ENCODE assay signal across 29 cellular contexts in the genomic region with DNA sequence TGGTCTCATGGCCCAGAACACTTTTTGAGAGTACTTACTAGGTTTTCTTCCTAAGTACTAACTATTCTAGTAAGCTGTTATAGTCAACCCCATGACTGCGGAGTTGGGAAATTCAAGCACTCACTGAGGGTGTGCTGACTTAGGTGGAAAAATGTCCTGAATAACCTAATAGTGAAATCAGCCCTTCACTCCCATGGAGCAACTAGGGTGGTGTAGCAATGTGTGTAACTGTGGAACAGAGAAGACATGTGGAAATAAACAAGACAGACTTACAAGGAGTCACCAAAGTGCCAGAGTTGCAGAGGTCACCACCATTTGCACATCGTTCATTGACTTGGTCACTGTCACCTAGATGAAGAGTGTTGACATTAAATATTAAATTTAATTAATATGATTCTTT. TPM values are rescaled to one million over a fixed set of nuclear protein-coding genes. Genes with fewer than 3 reads are reported as not detected.
"Had no signal": no experiment of that assay in that cellular context is flagged by ENCODE, and none has a peak within 500 bp of the region (broad histone marks: within the 10 kb centered on the region; RNA-seq: fewer than 3 reads in every experiment).

No MANE protein-coding gene starts in this region.

- H3K27ac ChIP-seq: ovary, right atrium auricular region, right lobe of liver, thyroid gland, transverse colon, uterus had no signal

- H3K4me3 ChIP-seq: left lung, lung, ovary, right atrium auricular region, right lobe of liver, smooth muscle cell, thyroid gland, transverse colon, uterus had no signal

- H3K36me3 ChIP-seq: left lung, ovary, right atrium auricular region, right lobe of liver, thyroid gland, transverse colon, uterus had no signal

- H3K27me3 ChIP-seq: left lung, ovary, right atrium auricular region, right lobe of liver, thyroid gland, transverse colon, uterus had no signal

- ATAC-seq: left colon; left lung; naive thymus-derived CD4-positive, alpha-beta T cell; natural killer cell treated with Interleukin-12 subunit alpha and Interleukin-12 subunit beta and Interleukin-15 and Interleukin-18, amount 100 ng/mL, for 72 hours; stimulated activated memory B cell treated with anti-CD40 and anti-IgM and Interleukin-4, amounts not matched to agents 10 μg/mL and 1 μg/mL and 100 μg/mL, for 72 hours; stimulated activated naive CD8-positive, alpha-beta T cell treated with anti-CD3 and anti-CD28 coated beads, Interleukin-15, amount 100 ng/mL, for 72 hours had no signal

- H3K4me1 ChIP-seq: right atrium auricular region, thyroid gland, transverse colon, uterus had no signal

- H3K9me3 ChIP-seq: left lung, ovary, right atrium auricular region, right lobe of liver, thyroid gland, transverse colon, uterus had no signal

- DNase-seq: hypothalamus; immature natural killer cell; kidney; left colon; left lung; mesendoderm; naive thymus-derived CD4-positive, alpha-beta T cell; ovary; right lobe of liver; stimulated activated CD4-positive, alpha-beta T cell treated with anti-CD3 and anti-CD28 coated beads, Interleukin-1b, Interleukin-23, amount 100 ng/mL, for 48 hours; stimulated activated CD4-positive, alpha-beta T cell treated with anti-CD3 and anti-CD28 coated beads, Interleukin-2, amount 100 ng/mL, for 48 hours; stimulated activated CD4-positive, alpha-beta T cell treated with anti-CD3 and anti-CD28 coated beads, Interleukin-4, amount 100 ng/mL, for 4 hours; stimulated activated CD8-positive, alpha-beta memory T cell treated with anti-CD3 and anti-CD28 coated beads, Interleukin-4, amount 100 ng/mL, for 48 hours; stimulated activated naive CD4-positive, alpha-beta T cell treated with Interleukin-2 at 50 U/mL for 16 hours; stimulated activated naive CD8-positive, alpha-beta T cell treated with anti-CD3 and anti-CD28 coated beads, Interleukin-15, amount 100 ng/mL, for 72 hours; substantia nigra; thyroid gland; transverse colon; uterus had no signal

RNA-seq across cellular contexts. Expression of gene VSIG4, which starts 12.1 kb away (rescaled TPM):
- total RNA-seq: mesothelial cell of epicardium; myocyte; natural killer cell treated with Interleukin-12 subunit alpha and Interleukin-12 subunit beta and Interleukin-15 and Interleukin-18, amount 100 ng/mL, for 72 hours; progenitor cell of endocrine pancreas; pulmonary artery endothelial cell; renal cortical epithelial cell; smooth muscle cell had no signal
